15 cellular contexts compared by ENCODE assay signal in genomic region chr13:67076378-67076777, GRCh38.
"Had no signal": no experiment of that assay in that cellular context is flagged by ENCODE, and none has a peak within 500 bp of the region (broad histone marks: within the 10 kb centered on the region; RNA-seq: fewer than 3 reads in every experiment).

No MANE protein-coding gene starts in this region.

- H3K4me3 ChIP-seq: ascending aorta, cardiac muscle cell, coronary artery, mucosa of descending colon, thyroid gland had no signal

- H3K27ac ChIP-seq: ascending aorta, cardiac muscle cell, coronary artery, epithelial cell of prostate, thyroid gland had no signal

- H3K4me1 Mint-ChIP-seq: activated naive CD8-positive, alpha-beta T cell treated with anti-CD3 and anti-CD28 coated beads, Interleukin-2, amount 10 ng/mL, durations not matched to agents 7 days and 5 days had no signal

- H3K4me3 Mint-ChIP-seq: activated CD8-positive, alpha-beta T cell treated with anti-CD3 and anti-CD28 coated beads for 36 hours; activated naive CD8-positive, alpha-beta T cell treated with anti-CD3 and anti-CD28 coated beads, Interleukin-2, amount 10 ng/mL, durations not matched to agents 7 days and 5 days; activated T-cell treated with anti-CD3 and anti-CD28 coated beads, Interleukin-2, amount 50 U/mL, for 72 hours; natural killer cell had no signal

- H3K27me3 ChIP-seq: ascending aorta, cardiac muscle cell, thyroid gland had no signal

- H3K4me1 ChIP-seq: ascending aorta, thyroid gland had no signal

- H3K27ac Mint-ChIP-seq: activated CD8-positive, alpha-beta T cell treated with anti-CD3 and anti-CD28 coated beads for 36 hours; activated naive CD8-positive, alpha-beta T cell treated with anti-CD3 and anti-CD28 coated beads, Interleukin-2, amount 10 ng/mL, durations not matched to agents 7 days and 5 days; activated T-cell treated with anti-CD3 and anti-CD28 coated beads, Interleukin-2, amount 50 U/mL, for 72 hours; natural killer cell had no signal

- H3K27me3 Mint-ChIP-seq: activated CD8-positive, alpha-beta T cell treated with anti-CD3 and anti-CD28 coated beads for 36 hours; activated naive CD8-positive, alpha-beta T cell treated with anti-CD3 and anti-CD28 coated beads, Interleukin-2, amount 10 ng/mL, durations not matched to agents 7 days and 5 days had no signal

- DNase-seq: activated CD4-positive, alpha-beta T cell treated with anti-CD3 and anti-CD28 coated beads for 4 hours; activated CD8-positive, alpha-beta memory T cell treated with anti-CD3 and anti-CD28 coated beads, Interleukin-2, amount 50 U/mL, for 4 hours; activated CD8-positive, alpha-beta T cell treated with anti-CD3 and anti-CD28 coated beads for 36 hours; activated gamma-delta T cell treated with Interleukin-2 at 50 U/mL for 16 hours; activated naive CD8-positive, alpha-beta T cell treated with anti-CD3 and anti-CD28 coated beads, Interleukin-2, amount 10 ng/mL, durations not matched to agents 7 days and 5 days; activated T-cell treated with anti-CD3 and anti-CD28 coated beads, Interleukin-2, amount 50 U/mL, for 72 hours; effector memory CD4-positive, alpha-beta T cell; mucosa of descending colon; natural killer cell; T-helper 1 cell; thyroid gland had no signal

- H3K9me3 ChIP-seq: ascending aorta, mucosa of descending colon, thyroid gland had no signal

- H3K36me3 Mint-ChIP-seq: activated naive CD8-positive, alpha-beta T cell treated with anti-CD3 and anti-CD28 coated beads, Interleukin-2, amount 10 ng/mL, durations not matched to agents 7 days and 5 days; natural killer cell had no signal

- ATAC-seq: activated CD8-positive, alpha-beta T cell treated with anti-CD3 and anti-CD28 coated beads for 36 hours; activated T-cell treated with anti-CD3 and anti-CD28 coated beads, Interleukin-2, amount 50 U/mL, for 72 hours; mucosa of descending colon; natural killer cell had no signal

- H3K36me3 ChIP-seq: ascending aorta, cardiac muscle cell, thyroid gland had no signal
